ENCODE assay signal across 21 cellular contexts in the genomic region with DNA sequence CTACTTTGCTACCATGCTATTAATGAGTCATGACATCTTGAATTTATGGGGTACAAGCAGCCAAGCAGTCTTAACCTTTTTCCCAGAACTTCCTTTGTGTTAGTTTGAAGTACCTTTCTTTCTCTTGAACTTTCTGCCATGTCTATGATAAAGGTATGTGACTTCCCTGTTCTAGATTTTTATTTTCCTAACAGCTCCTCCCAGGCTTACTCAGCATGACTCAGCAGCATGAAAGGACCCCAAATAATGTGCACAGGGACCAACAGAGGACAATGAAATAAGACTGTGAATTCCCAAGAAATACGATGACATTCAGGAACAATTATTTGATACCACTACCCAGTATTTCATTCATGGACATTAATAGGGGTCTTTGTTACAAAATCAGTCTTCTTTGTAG. TPM values are rescaled to one million over a fixed set of nuclear protein-coding genes. Genes with fewer than 3 reads are reported as not detected.
DNase-seq lines count a peak whose midpoint lies in the region; ATAC-seq and TF ChIP-seq lines count a peak whose summit lies in the region.
"Had no signal": no experiment of that assay in that cellular context is flagged by ENCODE, and none has a peak within 500 bp of the region (broad histone marks: within the 10 kb centered on the region; RNA-seq: fewer than 3 reads in every experiment).

No MANE protein-coding gene starts in this region.

- TF ChIP-seq RAD21 in HCT116 (IDR thresholded peaks at IDR 0.05; ENCODE audit: low read depth) = no peak

- H3K4me1 ChIP-seq in HCT116 (ENCODE audit: control insufficient read depth in 1 of 2, insufficient read depth in 2 of 2, low read length in 2 of 2) (peaks cover 0 to 9% of the 10 kb centered on the region in 2 experiments; a peak in 2 of 4 replicates), skeletal muscle satellite cell (ENCODE audit: control insufficient read depth, insufficient read depth, low read length) (peaks cover 10% of the 10 kb centered on the region)
- H3K4me1 ChIP-seq: BE2C, heart right ventricle, lower lobe of right lung, transverse colon had no signal

- H3K79me2 ChIP-seq in HCT116 (ENCODE audit: insufficient read depth, low read length) = no peaks in the 10 kb centered on the region

- H3K4me2 ChIP-seq in HCT116 (ENCODE audit: low read length) (peak overlapping the region; percentile 36), skeletal muscle satellite cell (ENCODE audit: low read length) (peak overlapping the region; percentile 27)

- H3K9ac ChIP-seq in HCT116 (ENCODE audit: low read length) = no peak overlapping the region
- no peak overlapping the region for H3K9ac ChIP-seq in skeletal muscle satellite cell (ENCODE audit: low read depth, low read length)

- POLR2A ChIA-PET in HCT116 (lab: Charles Lee) (no interaction called here), RWPE1 (lab: Yijun Ruan, JAX; ENCODE audit: low non-redundant PET) (no interaction called here)

- peak; percentile 47; the same call in 1 of the 2 replicates for ATAC-seq in HCT116
- ATAC-seq in HG03442 (IDR thresholded peaks at IDR 0.05; ENCODE audit: unreplicated experiment) = no peak
- ATAC-seq in GM18909 (IDR thresholded peaks at IDR 0.05; ENCODE audit: poor library complexity, unreplicated experiment) = no peak
- ATAC-seq: activated T-cell treated with anti-CD3 and anti-CD28 coated beads, Interleukin-2, amount 50 U/mL, for 4 hours; heart right ventricle; lower lobe of right lung had no signal

- H3K9me3 ChIP-seq in HCT116 (ENCODE audit: control insufficient read depth in 1 of 2, insufficient read depth in 1 of 2, low read depth in 1 of 2, low read length in 2 of 2) (no peaks in the 10 kb centered on the region), skeletal muscle satellite cell (replicated peaks; ENCODE audit: low read length) (no peaks in the 10 kb centered on the region)
- H3K9me3 ChIP-seq: BE2C, transverse colon had no signal

- TF ChIP-seq POLR2A in HCT116 (IDR thresholded peaks at IDR 0.05; ENCODE audit: borderline replicate concordance, extremely low read depth, insufficient read depth, insufficient read length) = no peak

- H3K36me3 ChIP-seq in HCT116 (ENCODE audit: control insufficient read depth in 1 of 2, insufficient read depth in 2 of 2, low read length in 2 of 2) (no peaks in the 10 kb centered on the region), skeletal muscle satellite cell (ENCODE audit: insufficient read depth, low read length) (no peaks in the 10 kb centered on the region)
- H3K36me3 ChIP-seq: BE2C, heart right ventricle, lower lobe of right lung, stomach, transverse colon had no signal

- DNase-seq in HCT116 (ENCODE audit: low read depth, low spot score) = peak; percentile 0
- DNase-seq in RWPE1 (ENCODE audit: low spot score) = peak; percentile 7
- DNase-seq in epithelial cell of esophagus (ENCODE audit: low read depth) = peak; percentile 18
- DNase-seq in stimulated activated CD4-positive, alpha-beta T cell treated with anti-CD3 and anti-CD28 coated beads, Interleukin-4, amount 100 ng/mL, for 4 hours = no peak
- DNase-seq: activated CD4-positive, CD25-positive, alpha-beta regulatory T cell treated with anti-CD3 and anti-CD28 coated beads, Interleukin-2, amount 50 U/mL, for 72 hours; activated CD8-positive, alpha-beta memory T cell treated with anti-CD3 and anti-CD28 coated beads for 24 hours; activated naive CD4-positive, alpha-beta T cell treated with anti-CD3 and anti-CD28 coated beads, Interleukin-2, amount 10 ng/mL, durations not matched to agents 7 days and 5 days; activated T-cell treated with anti-CD3 and anti-CD28 coated beads, Interleukin-2, amount 50 U/mL, for 4 hours; anterior cingulate cortex; BE2C; COR-L47; heart right ventricle; Karpas-422; lower lobe of right lung; NCI-H510A; stimulated activated CD4-positive, alpha-beta T cell treated with anti-CD3 and anti-CD28 coated beads, Interleukin-4, amount 100 ng/mL, for 24 hours; stomach; transverse colon had no signal

- H3K9me2 ChIP-seq in HCT116 (ENCODE audit: insufficient read depth) = no peaks in the 10 kb centered on the region

- no peak for TF ChIP-seq CTCF in HCT116 (IDR thresholded peaks at IDR 0.05 in 2 of 3, conservative IDR thresholded peaks at IDR 0.05 in 1 of 3; ENCODE audit: borderline replicate concordance in 1 of 3, insufficient read depth in 1 of 3, low read depth in 2 of 3, low read length in 2 of 3)
- TF ChIP-seq CTCF in RWPE1 (conservative IDR thresholded peaks at IDR 0.05; ENCODE audit: low read depth) = no peak
- no peak for TF ChIP-seq CTCF in epithelial cell of esophagus (IDR thresholded peaks at IDR 0.05; ENCODE audit: insufficient read depth, low read depth, low read length, missing control alignments)

- H3K4me3 ChIP-seq in HCT116 (replicated peaks in 1 of 2; ENCODE audit: low read depth in 1 of 2, low read length in 2 of 2) (no peak overlapping the region), epithelial cell of esophagus (ENCODE audit: low read length) (no peak overlapping the region), skeletal muscle satellite cell (ENCODE audit: low read length) (no peak overlapping the region)
- H3K4me3 ChIP-seq: heart right ventricle, lower lobe of right lung, stomach, transverse colon had no signal

- H3K27me3 ChIP-seq in HCT116 (ENCODE audit: insufficient read depth, low read length) (no peaks in the 10 kb centered on the region), skeletal muscle satellite cell (ENCODE audit: control insufficient read depth, insufficient read depth, low read length) (no peaks in the 10 kb centered on the region)
- H3K27me3 ChIP-seq: stomach, transverse colon had no signal

- no peaks in the 10 kb centered on the region for H4K20me1 ChIP-seq in HCT116 (ENCODE audit: insufficient read depth)

- H2AFZ ChIP-seq in HCT116 (ENCODE audit: low read depth, low read length, poor library complexity, severe bottlenecking) = peak overlapping the region; percentile 89

- no TSS peak for BruUV-seq in HCT116 (replicated peaks; lab: Mats Ljungman, UMichigan)

- intact Hi-C loops in HCT116 (cut with micrococcal nuclease) = no loop called here

- RAD21 ChIA-PET in HCT116 (lab: Charles Lee; ENCODE audit: low non-redundant PET in 1 of 2, low total read pairs in 2 of 2, uncharacterized antibody in 2 of 2, unreplicated experiment in 2 of 2) = no interaction called here

- CTCF ChIA-PET in HCT116 (lab: Charles Lee) = no interaction called here
- CTCF ChIA-PET in RWPE1 (lab: Yijun Ruan, JAX) = no interaction called here

- no peak overlapping the region for H3K27ac ChIP-seq in HCT116 (ENCODE audit: low read depth, low read length)
- H3K27ac ChIP-seq in RWPE1 = no peak overlapping the region
- H3K27ac ChIP-seq: heart right ventricle, lower lobe of right lung, stomach, transverse colon had no signal

TF ChIP-seq in HCT116, 20 proteins besides CTCF, POLR2A, EP300 and RAD21:
- 0 out of 2 replicates have a peak, but pooled peaks have one; percentile 13 for TF ChIP-seq SP1 (IDR thresholded peaks at IDR 0.05; ENCODE audit: low read depth)
- TF ChIP-seq ZNF274 (IDR thresholded peaks at IDR 0.05; ENCODE audit: low read depth, low read length) = no peak
- TF ChIP-seq JUND (IDR thresholded peaks at IDR 0.05) = peak; percentile 10; the same call in 1 of the 2 replicates
- TF ChIP-seq FOSL1 (IDR thresholded peaks at IDR 0.05; ENCODE audit: low read depth) = peak; percentile 56
- TF ChIP-seq ZFX (IDR thresholded peaks at IDR 0.05) = no peak
TF ChIP-seq in HCT116: peak in this region for 3.

RNA-seq across cellular contexts. Expression of gene TTC6, which starts 60.0 kb away (rescaled TPM):
- total RNA-seq in HCT116 (2021; ENCODE audit: unreplicated experiment) = 0.10 TPM
- polyA plus RNA-seq in HCT116 (2012) = not detected in 2 replicates
- total RNA-seq in skeletal muscle satellite cell (2012; rRNA removed) = under 0.01 TPM in 2 replicates
- total RNA-seq: activated T-cell treated with anti-CD3 and anti-CD28 coated beads, Interleukin-2, amount 50 U/mL, for 4 hours; heart right ventricle had no signal
- polyA plus RNA-seq: heart right ventricle had no signal

Comparison
In these comparisons a context has a peak if more than half of its experiments do, and no peak if none do; other contexts are left out.
1. DNase-seq: peak in HCT116 (single experiment), RWPE1 (single experiment) and epithelial cell of esophagus (single experiment); none in stimulated activated CD4-positive, alpha-beta T cell treated with anti-CD3 and anti-CD28 coated beads, Interleukin-4, amount 100 ng/mL, for 4 hours (0 of 2).